Comparison of ENCODE assay signal across 15 cellular contexts in genomic region chr15:29081781-29082180, GRCh38.
"Had no signal": no experiment of that assay in that cellular context is flagged by ENCODE, and none has a peak within 500 bp of the region (broad histone marks: within the 10 kb centered on the region; RNA-seq: fewer than 3 reads in every experiment).

No MANE protein-coding gene starts in this region.

- H3K27me3 Mint-ChIP-seq: naive thymus-derived CD8-positive, alpha-beta T cell; stimulated activated naive B cell treated with anti-CD40 and anti-IgM and Interleukin-4, amounts not matched to agents 10 μg/mL and 1 μg/mL and 100 μg/mL, for 72 hours; type B pancreatic cell had no signal

- H3K4me1 ChIP-seq: lower lobe of right lung, psoas muscle, sigmoid colon, stomach, thyroid gland had no signal

- H3K27ac ChIP-seq: lower lobe of right lung, psoas muscle, sigmoid colon, stomach, thyroid gland had no signal

- ATAC-seq: left ventricle myocardium superior; lower lobe of right lung; naive thymus-derived CD8-positive, alpha-beta T cell; psoas muscle; stimulated activated naive B cell treated with anti-CD40 and anti-IgM and Interleukin-4, amounts not matched to agents 10 μg/mL and 1 μg/mL and 100 μg/mL, for 72 hours had no signal

- DNase-seq: effector CD4-positive, alpha-beta T cell; left ventricle myocardium superior; lower lobe of right lung; naive thymus-derived CD8-positive, alpha-beta T cell; nephron progenitor cell; nucleus accumbens; psoas muscle; right cardiac atrium; sigmoid colon; stimulated activated CD4-positive, alpha-beta T cell treated with anti-CD3 and anti-CD28 coated beads, Interleukin-4, amount 100 ng/mL, for 4 hours; stimulated activated naive B cell treated with anti-CD40 and anti-IgM and Interleukin-4, amounts not matched to agents 10 μg/mL and 1 μg/mL and 100 μg/mL, for 72 hours; stomach; thyroid gland had no signal

- H3K9me3 ChIP-seq: lower lobe of right lung, thyroid gland had no signal

- H3K27me3 ChIP-seq: dorsolateral prefrontal cortex, sigmoid colon, stomach, thyroid gland had no signal

- H3K4me3 Mint-ChIP-seq: naive thymus-derived CD8-positive, alpha-beta T cell; nephron progenitor cell; stimulated activated naive B cell treated with anti-CD40 and anti-IgM and Interleukin-4, amounts not matched to agents 10 μg/mL and 1 μg/mL and 100 μg/mL, for 72 hours; type B pancreatic cell had no signal

- H3K36me3 ChIP-seq: lower lobe of right lung, sigmoid colon, stomach, thyroid gland had no signal

- H3K4me1 Mint-ChIP-seq: stimulated activated naive B cell treated with anti-CD40 and anti-IgM and Interleukin-4, amounts not matched to agents 10 μg/mL and 1 μg/mL and 100 μg/mL, for 72 hours had no signal

- H3K4me3 ChIP-seq: dorsolateral prefrontal cortex, lower lobe of right lung, psoas muscle, sigmoid colon, stomach, thyroid gland had no signal

- H3K36me3 Mint-ChIP-seq: stimulated activated naive B cell treated with anti-CD40 and anti-IgM and Interleukin-4, amounts not matched to agents 10 μg/mL and 1 μg/mL and 100 μg/mL, for 72 hours had no signal

- H3K27ac Mint-ChIP-seq: nephron progenitor cell; stimulated activated naive B cell treated with anti-CD40 and anti-IgM and Interleukin-4, amounts not matched to agents 10 μg/mL and 1 μg/mL and 100 μg/mL, for 72 hours; type B pancreatic cell had no signal
